In genomic region chr22:28710112-28710888, GRCh38 we compare ENCODE assay signal across 12 cellular contexts. TPM values are rescaled to one million over a fixed set of nuclear protein-coding genes. Genes with fewer than 3 reads are reported as not detected.
DNase-seq lines count a peak whose midpoint lies in the region; ATAC-seq and TF ChIP-seq lines count a peak whose summit lies in the region.
"Had no signal": no experiment of that assay in that cellular context is flagged by ENCODE, and none has a peak within 500 bp of the region (broad histone marks: within the 10 kb centered on the region; RNA-seq: fewer than 3 reads in every experiment).

No MANE protein-coding gene starts in this region.

- no peaks in the 10 kb centered on the region for H3K36me3 ChIP-seq in subcutaneous abdominal adipose tissue (ENCODE audit: control insufficient read depth in 5 of 5, insufficient read depth in 5 of 5, low read length in 5 of 5)

- no peak overlapping the region for H3K4me3 Mint-ChIP-seq in Calu3 (ENCODE audit: low read depth, unreplicated experiment)
- H3K4me3 Mint-ChIP-seq: activated naive CD4-positive, alpha-beta T cell treated with anti-CD3 and anti-CD28 coated beads, Interleukin-2, amount 50 U/mL, for 24 hours had no signal

- peaks cover 1 to 21% (median 11%) of the 10 kb centered on the region in 5 donors for H3K4me1 ChIP-seq in subcutaneous abdominal adipose tissue (ENCODE audit: control insufficient read depth in 5 of 5, insufficient read depth in 5 of 5, low read length in 5 of 5)
- H3K4me1 ChIP-seq: testis had no signal

- no peaks in the 10 kb centered on the region for H3K9me3 Mint-ChIP-seq in Calu3 (ENCODE audit: low read depth, unreplicated experiment)
- H3K9me3 Mint-ChIP-seq: activated naive CD4-positive, alpha-beta T cell treated with anti-CD3 and anti-CD28 coated beads, Interleukin-2, amount 50 U/mL, for 24 hours had no signal

- H3K4me1 Mint-ChIP-seq in Calu3 (ENCODE audit: low read depth, unreplicated experiment) = peaks cover 17% of the 10 kb centered on the region
- H3K4me1 Mint-ChIP-seq: activated naive CD4-positive, alpha-beta T cell treated with anti-CD3 and anti-CD28 coated beads, Interleukin-2, amount 50 U/mL, for 24 hours had no signal

- no peaks in the 10 kb centered on the region for H3K9me3 ChIP-seq in subcutaneous abdominal adipose tissue (ENCODE audit: control insufficient read depth in 5 of 5, low read length in 5 of 5)
- H3K9me3 ChIP-seq: testis had no signal

- H3K27me3 Mint-ChIP-seq in Calu3 (ENCODE audit: unreplicated experiment) = no peaks in the 10 kb centered on the region
- H3K27me3 Mint-ChIP-seq: activated naive CD4-positive, alpha-beta T cell treated with anti-CD3 and anti-CD28 coated beads, Interleukin-2, amount 50 U/mL, for 24 hours had no signal

- CTCF ChIA-PET in Calu3 (lab: Charles Lee) = interaction anchor here (0.6 to 1.0 kb wide), 4 partner anchors 40 to 149 kb away, joined by 3 to 4 read pairs (median 3); no protein-coding TSS in a partner anchor

- intact Hi-C loops in left ventricle myocardium superior (cut with micrococcal nuclease) = no loop called here
- intact Hi-C loops in Calu3 (cut with micrococcal nuclease; ENCODE audit: unreplicated experiment) = no loop called here

- H3K27ac ChIP-seq in subcutaneous abdominal adipose tissue (ENCODE audit: low read depth, low read length) = peak overlapping the region; percentile 71
- H3K27ac ChIP-seq: WERI-Rb-1 had no signal

- peak overlapping the region in 3 of 5 donors; percentile 23 to 39 (median 35) for H3K9ac ChIP-seq in subcutaneous abdominal adipose tissue (ENCODE audit: low read length in 5 of 5)

- ATAC-seq in left ventricle myocardium superior = peak; percentile 55

- no peaks in the 10 kb centered on the region for H3K27me3 ChIP-seq in subcutaneous abdominal adipose tissue (ENCODE audit: control insufficient read depth in 5 of 5, insufficient read depth in 4 of 5, low read length in 5 of 5)
- H3K27me3 ChIP-seq: testis had no signal

- no peaks in the 10 kb centered on the region for H3K36me3 Mint-ChIP-seq in Calu3 (ENCODE audit: insufficient read depth, unreplicated experiment)

- H3K4me3 ChIP-seq in subcutaneous abdominal adipose tissue (ENCODE audit: low read depth in 1 of 5, low read length in 5 of 5) = no peak overlapping the region
- H3K4me3 ChIP-seq: testis had no signal

- no TSS peak for BruUV-seq in Calu3 (replicated peaks; lab: Mats Ljungman, UMichigan)

- no peak overlapping the region for H3K27ac Mint-ChIP-seq in Calu3 (ENCODE audit: unreplicated experiment)
- H3K27ac Mint-ChIP-seq: activated naive CD4-positive, alpha-beta T cell treated with anti-CD3 and anti-CD28 coated beads, Interleukin-2, amount 50 U/mL, for 24 hours had no signal

- TF ChIP-seq CTCF in Calu3 (IDR thresholded peaks at IDR 0.05; ENCODE audit: unreplicated experiment) = no peak

- DNase-seq in HS-27A (ENCODE audit: low read depth) (peak; percentile 59), amniotic stem cell (lab: John Stamatoyannopoulos, UW) (peak; percentile 53), left ventricle myocardium superior (no peak), KG1 (lab: John Stamatoyannopoulos, UW) (no peak), Calu3 (no peak), NAMALWA (ENCODE audit: low spot score) (no peak), NK-92 (lab: John Stamatoyannopoulos, UW; ENCODE audit: unreplicated experiment) (no peak)
- DNase-seq: stimulated activated CD4-positive, alpha-beta T cell treated with anti-CD3 and anti-CD28 coated beads, Interleukin-15, amount 100 ng/mL, for 24 hours; testis; WERI-Rb-1 had no signal

RNA-seq across cellular contexts. Expression of gene TTC28, which starts 30.7 kb away (rescaled TPM):
- total RNA-seq in left ventricle myocardium superior = 17.0 TPM
- 5.2 and 10.1 TPM in 2 replicates for total RNA-seq in Calu3 (2022)

RNA-seq across cellular contexts. Expression of gene CHEK2, which starts 31.3 kb away (rescaled TPM):
- total RNA-seq in left ventricle myocardium superior (1.3 TPM), Calu3 (2022) (27.0 and 35.7 TPM in 2 replicates)

RNA-seq across cellular contexts. Expression of gene HSCB, which starts 31.5 kb away (rescaled TPM):
- total RNA-seq in left ventricle myocardium superior (11.1 TPM), Calu3 (2022) (15.7 and 16.5 TPM in 2 replicates)

Comparison
In these comparisons a context has a peak if more than half of its experiments do, and no peak if none do; other contexts are left out.
1. DNase-seq: peak in HS-27A (single experiment) and amniotic stem cell (single experiment); none in left ventricle myocardium superior (single experiment), KG1 (single experiment), Calu3 (single experiment), NAMALWA (single experiment) and NK-92 (single experiment).
2. RNA of gene CHEK2, which starts 31.3 kb away (total RNA-seq): 27.0 to 35.7 TPM in Calu3; 1.3 TPM in left ventricle myocardium superior (single experiment); every median in the first group is over 10 times any median in the second.